22 cellular contexts compared by ENCODE assay signal in genomic region chr16:30972872-30973271, GRCh38. TPM values are rescaled to one million over a fixed set of nuclear protein-coding genes. Genes with fewer than 3 reads are reported as not detected.
DNase-seq lines count a peak whose midpoint lies in the region; ATAC-seq and TF ChIP-seq lines count a peak whose summit lies in the region.
"Had no signal": no experiment of that assay in that cellular context is flagged by ENCODE, and none has a peak within 500 bp of the region (broad histone marks: within the 10 kb centered on the region; RNA-seq: fewer than 3 reads in every experiment).

No MANE protein-coding gene starts in this region.

- peak; percentile 60 for DNase-seq in AG08396 (ENCODE audit: low spot score)
- peak; percentile 54 for DNase-seq in GM23338 (ENCODE audit: low spot score)
- DNase-seq in adipocyte (ENCODE audit: low read depth), result peak; percentile 32
- DNase-seq in iPS-NIHi11 (ENCODE audit: low spot score), result peak; percentile 61
- no peak for DNase-seq in globus pallidus (ENCODE audit: low spot score)
- no peak for DNase-seq in glomerular visceral epithelial cell (ENCODE audit: extremely low spot score)
- DNase-seq: activated CD4-positive, alpha-beta memory T cell treated with anti-CD3 and anti-CD28 coated beads for 36 hours; activated effector memory CD4-positive, alpha-beta T cell treated with Interleukin-2 at 50 U/mL for 16 hours; GOT3; left ventricle myocardium inferior; naive B cell; NCI-H2081; NCI-H748 treated with DMSO at 0.1 percent for 48 hours; stimulated activated CD4-positive, alpha-beta T cell treated with anti-CD3 and anti-CD28 coated beads, Interleukin-4, amount 100 ng/mL, for 1 hour; upper lobe of left lung had no signal

- H2AFZ ChIP-seq in GM23338, result no peak overlapping the region
- H2AFZ ChIP-seq: hepatocyte had no signal

- H3K27me3 Mint-ChIP-seq in GM23338 (ENCODE audit: insufficient read depth, low read depth, poor library complexity), result peaks cover 22% of the 10 kb centered on the region
- H3K27me3 Mint-ChIP-seq: activated CD4-positive, alpha-beta memory T cell treated with anti-CD3 and anti-CD28 coated beads for 36 hours; naive B cell had no signal

- no peak overlapping the region for H3K9ac ChIP-seq in adipocyte (ENCODE audit: low read length)

- H3K4me2 ChIP-seq in GM23338, result no peak overlapping the region
- H3K4me2 ChIP-seq: hepatocyte had no signal

- no peaks in the 10 kb centered on the region for H3K9me2 ChIP-seq in GM23338 (ENCODE audit: insufficient read depth)

- H3K4me3 ChIP-seq in GM23338, result no peak overlapping the region
- no peak overlapping the region for H3K4me3 ChIP-seq in adipocyte (ENCODE audit: low read length)
- H3K4me3 ChIP-seq: hepatocyte, left ventricle myocardium inferior, right atrium auricular region, upper lobe of left lung had no signal

- H3K4me3 Mint-ChIP-seq in GM23338, result no peak overlapping the region
- H3K4me3 Mint-ChIP-seq: activated CD4-positive, alpha-beta memory T cell treated with anti-CD3 and anti-CD28 coated beads for 36 hours; CD14-positive monocyte; naive B cell; T-helper 1 cell treated with Interleukin-12 subunit alpha and Interleukin-12 subunit beta and Interleukin-4 antibody, amounts not matched to agents 30 μg/mL and 1 μg/mL, for 36 hours had no signal

- H3K9me3 Mint-ChIP-seq in GM23338, result no peaks in the 10 kb centered on the region
- H3K9me3 Mint-ChIP-seq: activated CD4-positive, alpha-beta memory T cell treated with anti-CD3 and anti-CD28 coated beads for 36 hours; naive B cell; T-helper 1 cell treated with Interleukin-12 subunit alpha and Interleukin-12 subunit beta and Interleukin-4 antibody, amounts not matched to agents 30 μg/mL and 1 μg/mL, for 36 hours had no signal

- H3K79me2 ChIP-seq in GM23338 (replicated peaks; ENCODE audit: insufficient read depth), result no peaks in the 10 kb centered on the region
- H3K79me2 ChIP-seq: hepatocyte had no signal

- H3K4me1 Mint-ChIP-seq in GM23338, result no peaks in the 10 kb centered on the region; the same call in 2 of the 3 replicates
- H3K4me1 Mint-ChIP-seq: CD14-positive monocyte had no signal

- H3K36me3 Mint-ChIP-seq in GM23338 (ENCODE audit: low read depth), result peaks cover 81% of the 10 kb centered on the region

- H3K27ac ChIP-seq in GM23338 (ENCODE audit: low read depth), result no peak overlapping the region
- H3K27ac ChIP-seq: hepatocyte, HL-60, left ventricle myocardium inferior, right atrium auricular region, upper lobe of left lung had no signal

- peaks cover 42% of the 10 kb centered on the region for H3K36me3 ChIP-seq in GM23338 (ENCODE audit: insufficient read depth)
- H3K36me3 ChIP-seq in adipocyte (ENCODE audit: control insufficient read depth, insufficient read depth, low read length, severe bottlenecking), result peaks cover 85% of the 10 kb centered on the region

- H3K27ac Mint-ChIP-seq in GM23338, result peak overlapping the region; percentile 69
- H3K27ac Mint-ChIP-seq: activated CD4-positive, alpha-beta memory T cell treated with anti-CD3 and anti-CD28 coated beads for 36 hours; T-helper 1 cell treated with Interleukin-12 subunit alpha and Interleukin-12 subunit beta and Interleukin-4 antibody, amounts not matched to agents 30 μg/mL and 1 μg/mL, for 36 hours had no signal

- H3K27me3 ChIP-seq in GM23338 (ENCODE audit: insufficient read depth) (no peaks in the 10 kb centered on the region), adipocyte (replicated peaks; ENCODE audit: control insufficient read depth, insufficient read depth, low read length) (no peaks in the 10 kb centered on the region)
- H3K27me3 ChIP-seq: hepatocyte, right atrium auricular region, upper lobe of left lung had no signal

- TF ChIP-seq CTCF in GM23338 (conservative IDR thresholded peaks at IDR 0.05; ENCODE audit: low read depth in 2 of 2), result peak in 1 of 2 experiments; percentile 18; a peak in 1 of 4 replicates

- no peaks in the 10 kb centered on the region for H3K9me3 ChIP-seq in adipocyte (ENCODE audit: control insufficient read depth, low read length)
- H3K9me3 ChIP-seq: left ventricle myocardium inferior, right atrium auricular region, upper lobe of left lung had no signal

- peaks cover 8% of the 10 kb centered on the region for H4K20me1 ChIP-seq in GM23338 (replicated peaks; ENCODE audit: insufficient read depth)

- ATAC-seq in GM23338 (peak; percentile 64), HG03521 (IDR thresholded peaks at IDR 0.05; ENCODE audit: unreplicated experiment) (no peak), GM21515 (IDR thresholded peaks at IDR 0.05; ENCODE audit: unreplicated experiment) (no peak)

- H3F3A ChIP-seq in GM23338 (replicated peaks; ENCODE audit: low read depth), result peaks cover 3% of the 10 kb centered on the region; the same call in 1 of the 2 replicates

- H3K4me1 ChIP-seq in GM23338 (ENCODE audit: insufficient read depth) (no peaks in the 10 kb centered on the region), adipocyte (ENCODE audit: control insufficient read depth, insufficient read depth, low read length) (peaks cover 2% of the 10 kb centered on the region)
- H3K4me1 ChIP-seq: left ventricle myocardium inferior, right atrium auricular region, upper lobe of left lung had no signal

TF ChIP-seq in GM23338, 12 proteins besides CTCF, POLR2A, EP300 and RAD21 (continues in another document):
- no peak for TF ChIP-seq EZH2phosphoT487 (IDR thresholded peaks at IDR 0.05; ENCODE audit: unreplicated experiment)
- no peak for TF ChIP-seq POLR2AphosphoS5 (IDR thresholded peaks at IDR 0.05; ENCODE audit: low read depth)
- TF ChIP-seq CREB1 (CRISPR knock-in tag; IDR thresholded peaks at IDR 0.05; ENCODE audit: low read depth), result no peak
- TF ChIP-seq JUNB (IDR thresholded peaks at IDR 0.05; ENCODE audit: unreplicated experiment), result no peak
- TF ChIP-seq ETS1 (IDR thresholded peaks at IDR 0.05), result no peak
- TF ChIP-seq ZNF331 (CRISPR knock-in tag; IDR thresholded peaks at IDR 0.05; ENCODE audit: low read depth), result no peak
- TF ChIP-seq REST (IDR thresholded peaks at IDR 0.05; ENCODE audit: unreplicated experiment), result no peak
- TF ChIP-seq STAT1 (IDR thresholded peaks at IDR 0.05; ENCODE audit: unreplicated experiment), result no peak
- TF ChIP-seq EZH2 (IDR thresholded peaks at IDR 0.05; ENCODE audit: low read depth, unreplicated experiment), result no peak
- TF ChIP-seq ZNF114 (CRISPR knock-in tag; IDR thresholded peaks at IDR 0.05), result no peak

RNA-seq across cellular contexts. Expression of gene HSD3B7, which starts 12.1 kb away (rescaled TPM):
- 6.4 and 12.2 TPM in 2 replicates for total RNA-seq in GM23338 (2014; rRNA removed; shearing (Covaris generic))
- polyA plus RNA-seq in GM23338 (2016; fragmentation: Nextera tagmentation; extraction: Ambion mirVana), result 4.3 TPM in 2 replicates

RNA-seq across cellular contexts. Expression of gene SETD1A, which starts 15.3 kb away (rescaled TPM):
- 14.5 and 21.9 TPM in 2 replicates for total RNA-seq in GM23338 (2014; rRNA removed; shearing (Covaris generic))
- 10.8 and 10.9 TPM in 2 replicates for polyA plus RNA-seq in GM23338 (2016; fragmentation: Nextera tagmentation; extraction: Ambion mirVana)

RNA-seq across cellular contexts. Expression of gene ORAI3, which starts 24.0 kb away (rescaled TPM):
- 14.9 and 15.9 TPM in 2 replicates for total RNA-seq in GM23338 (2014; rRNA removed; shearing (Covaris generic))
- 6.9 and 9.8 TPM in 2 replicates for polyA plus RNA-seq in GM23338 (2016; fragmentation: Nextera tagmentation; extraction: Ambion mirVana)

RNA-seq across cellular contexts. Expression of gene STX1B, which starts 37.6 kb away (rescaled TPM):
- total RNA-seq in GM23338 (2014; rRNA removed; shearing (Covaris generic)), result 7.2 and 9.5 TPM in 2 replicates
- polyA plus RNA-seq in GM23338 (2016; fragmentation: Nextera tagmentation; extraction: Ambion mirVana), result 1.7 and 2.5 TPM in 2 replicates
- polyA plus RNA-seq: CD14-positive monocyte had no signal

RNA-seq across cellular contexts. Expression of gene FBXL19, which starts 49.5 kb away (rescaled TPM):
- total RNA-seq in GM23338 (2014; rRNA removed; shearing (Covaris generic)), result 63.5 and 71.5 TPM in 2 replicates
- polyA plus RNA-seq in GM23338 (2016; fragmentation: Nextera tagmentation; extraction: Ambion mirVana), result 12.5 and 16.4 TPM in 2 replicates

Comparison
In these comparisons a context has a peak if more than half of its experiments do, and no peak if none do; other contexts are left out.
1. DNase-seq: peak in AG08396 (single experiment), GM23338 (single experiment), adipocyte (single experiment) and iPS-NIHi11 (single experiment); none in globus pallidus (single experiment) and glomerular visceral epithelial cell (single experiment).